Comparison of ENCODE assay signal across 2 cellular contexts in genomic region chr5:104061707-104062106, GRCh38.
TF ChIP-seq lines count a peak whose summit lies in the region.

No MANE protein-coding gene starts in this region.

TF ChIP-seq in HCT116, 20 proteins besides CTCF, POLR2A, EP300 and RAD21:
- TF ChIP-seq JUND (IDR thresholded peaks at IDR 0.05) = no peak
- TF ChIP-seq ZNF274 (IDR thresholded peaks at IDR 0.05; ENCODE audit: low read depth, low read length) = no peak
- TF ChIP-seq, protein P1, sequence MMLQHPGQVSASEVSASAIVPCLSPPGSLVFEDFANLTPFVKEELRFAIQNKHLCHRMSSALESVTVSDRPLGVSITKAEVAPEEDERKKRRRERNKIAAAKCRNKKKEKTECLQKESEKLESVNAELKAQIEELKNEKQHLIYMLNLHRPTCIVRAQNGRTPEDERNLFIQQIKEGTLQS (IDR thresholded peaks at IDR 0.05) = no peak
- no peak for TF ChIP-seq SP1 (IDR thresholded peaks at IDR 0.05; ENCODE audit: low read depth)
- no peak for TF ChIP-seq ELF1 (IDR thresholded peaks at IDR 0.05; ENCODE audit: borderline replicate concordance, low read depth)
- no peak for TF ChIP-seq MAX (IDR thresholded peaks at IDR 0.05)
- TF ChIP-seq FOSL1 (IDR thresholded peaks at IDR 0.05; ENCODE audit: low read depth) = no peak
TF ChIP-seq in HCT116: peak in this region for 0.

TF ChIP-seq in H1, 55 proteins besides CTCF, POLR2A, EP300 and RAD21:
- TF ChIP-seq SP2 (IDR thresholded peaks at IDR 0.05; ENCODE audit: low read length) (no peak), CHD2 (IDR thresholded peaks at IDR 0.05; ENCODE audit: low read length) (no peak), TEAD4 (IDR thresholded peaks at IDR 0.05; ENCODE audit: low read depth, low read length) (no peak), EZH2 (IDR thresholded peaks at IDR 0.05; ENCODE audit: low read depth, low read length, severe bottlenecking) (no peak), POU5F1 (IDR thresholded peaks at IDR 0.05; ENCODE audit: low read depth, low read length) (no peak), CHD1 (IDR thresholded peaks at IDR 0.05; ENCODE audit: low read depth, low read length) (no peak), BCL11A (IDR thresholded peaks at IDR 0.05; ENCODE audit: low read depth in 2 of 2, low read length in 2 of 2) (no peak), CREB1 (IDR thresholded peaks at IDR 0.05) (no peak), SAP30 (IDR thresholded peaks at IDR 0.05; ENCODE audit: insufficient read depth, insufficient replicate concordance, low read length) (no peak), FOSL1 (IDR thresholded peaks at IDR 0.05; ENCODE audit: insufficient read depth, low read depth, low read length) (no peak), CBX8 (IDR thresholded peaks at IDR 0.05; ENCODE audit: borderline replicate concordance, low read depth, low read length) (no peak), RXRA (IDR thresholded peaks at IDR 0.05; ENCODE audit: insufficient read depth, low read depth, low read length) (no peak), SIX5 (IDR thresholded peaks at IDR 0.05; ENCODE audit: low read depth, low read length) (no peak), ASH2L (IDR thresholded peaks at IDR 0.05; ENCODE audit: low read length) (no peak), RFX5 (IDR thresholded peaks at IDR 0.05; ENCODE audit: borderline replicate concordance, low read depth, low read length) (no peak), MAX (IDR thresholded peaks at IDR 0.05) (no peak)
- TF ChIP-seq, protein P1 (IDR thresholded peaks at IDR 0.05; ENCODE audit: insufficient read depth, low read depth, low read length) = no peak
